ENCODE assay signal across 17 cellular contexts in the genomic region with DNA sequence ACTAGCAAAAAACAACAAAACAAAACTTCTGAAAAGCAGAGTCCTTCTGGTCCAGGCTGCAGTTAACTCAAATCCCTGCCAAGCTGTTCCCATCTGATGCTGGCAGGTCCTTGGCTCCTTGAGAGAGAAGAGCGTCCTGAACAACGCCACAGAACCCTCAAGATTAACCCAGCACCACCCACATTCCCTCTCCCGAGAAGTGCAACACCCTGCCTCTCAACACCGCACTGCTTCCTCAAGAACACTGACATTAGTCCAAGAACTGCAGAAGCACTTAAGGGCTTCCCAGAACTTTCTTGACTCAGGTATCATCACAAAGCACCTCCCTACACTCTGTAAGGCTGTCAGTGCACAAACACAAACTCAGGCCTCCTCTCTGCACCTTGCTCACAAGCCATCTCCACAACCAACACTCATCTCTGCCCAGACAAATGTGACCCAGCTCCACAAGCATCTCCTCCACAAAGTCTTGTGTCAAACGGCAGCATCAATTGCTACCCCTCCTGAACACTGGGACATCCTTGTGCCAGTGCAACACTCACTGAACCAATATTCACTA. TPM values are rescaled to one million over a fixed set of nuclear protein-coding genes. Genes with fewer than 3 reads are reported as not detected.
DNase-seq lines count a peak whose midpoint lies in the region; ATAC-seq, FAIRE-seq and TF ChIP-seq lines count a peak whose summit lies in the region.
"Had no signal": no experiment of that assay in that cellular context is flagged by ENCODE, and none has a peak within 500 bp of the region (broad histone marks: within the 10 kb centered on the region; RNA-seq: fewer than 3 reads in every experiment).

No MANE protein-coding gene starts in this region.

- no peak overlapping the region for H3T11ph ChIP-seq in H9 (ENCODE audit: low read length)

- WGBS in H9 (ENCODE audit: extremely low coverage, insufficient read length, low lambda C conversion rate) = no CpG with 5 or more reads among the region's 5 CpGs
- 59% methylated on average over 5 of the region's 5 CpGs for whole genome bisulfite sequencing in smooth muscle cell (ENCODE audit: low lambda C conversion rate)

- FAIRE-seq in keratinocyte (lab: Jason Lieb, UNC) = peak; percentile 69
- FAIRE-seq: frontal cortex had no signal

- H3K4me2 ChIP-seq in H9 (ENCODE audit: insufficient read depth, insufficient read length, low read length) (no peak overlapping the region), keratinocyte (ENCODE audit: control insufficient read depth, extremely low read depth, insufficient read depth, low read depth, low read length) (peak overlapping the region; percentile 41), smooth muscle cell (peak overlapping the region; percentile 18), neural progenitor cell (no peak overlapping the region)

- H3K9ac ChIP-seq in H9 (ENCODE audit: extremely low read depth, insufficient read length, low read length) = no peak overlapping the region
- H3K9ac ChIP-seq in keratinocyte (ENCODE audit: control insufficient read depth, extremely low read depth, insufficient read depth, low read length) = peak overlapping the region; percentile 20
- no peak overlapping the region for H3K9ac ChIP-seq in smooth muscle cell (ENCODE audit: low read depth)
- no peak overlapping the region for H3K9ac ChIP-seq in neural progenitor cell

- H3K79me2 ChIP-seq in H9 (ENCODE audit: insufficient read depth, low read length) (peaks cover 59% of the 10 kb centered on the region), keratinocyte (ENCODE audit: control insufficient read depth, insufficient read depth, low read length) (peaks cover 76% of the 10 kb centered on the region), smooth muscle cell (ENCODE audit: low read depth) (peaks cover 75% of the 10 kb centered on the region), neural progenitor cell (ENCODE audit: low read depth) (peaks cover 100% of the 10 kb centered on the region)

- no peak overlapping the region for H3K27ac ChIP-seq in H9 (ENCODE audit: insufficient read length, low read depth, low read length)
- H3K27ac ChIP-seq in keratinocyte (ENCODE audit: control insufficient read depth, insufficient read depth, low read length) = peak overlapping the region; percentile 23
- H3K27ac ChIP-seq in smooth muscle cell (ENCODE audit: low read depth) = peak overlapping the region; percentile 3
- no peak overlapping the region for H3K27ac ChIP-seq in neural progenitor cell
- H3K27ac ChIP-seq: coronary artery had no signal

- no peak overlapping the region for H2BK120ac ChIP-seq in H9 (ENCODE audit: low read depth, low read length, poor library complexity, severe bottlenecking)

- no peak overlapping the region for H3K14ac ChIP-seq in H9 (ENCODE audit: insufficient read depth, low read length)

- H2BK20ac ChIP-seq in H9 (ENCODE audit: low read depth, low read length, poor library complexity, severe bottlenecking) = no peak overlapping the region

- H3K27me3 Mint-ChIP-seq in H9 (ENCODE audit: low read depth) = no peaks in the 10 kb centered on the region
- H3K27me3 Mint-ChIP-seq in activated T-helper 17 cell treated with anti-CD3 and anti-CD28 coated beads, Interleukin-2, amount 50 U/mL, for 72 hours = no peaks in the 10 kb centered on the region
- no peaks in the 10 kb centered on the region for H3K27me3 Mint-ChIP-seq in neural progenitor cell (ENCODE audit: insufficient read depth, low read depth)
- H3K27me3 Mint-ChIP-seq: activated T-cell treated with anti-CD3 and anti-CD28 coated beads, Interleukin-2, amount 50 U/mL, for 24 hours had no signal

- peaks cover 2% of the 10 kb centered on the region; the same call in 1 of the 2 replicates for H3K4me1 ChIP-seq in H9 (ENCODE audit: insufficient read depth, low read length)
- peaks cover 89% of the 10 kb centered on the region for H3K4me1 ChIP-seq in keratinocyte (ENCODE audit: control insufficient read depth, extremely low read depth, insufficient read depth, low read length)
- peaks cover 51% of the 10 kb centered on the region for H3K4me1 ChIP-seq in smooth muscle cell (ENCODE audit: low read depth)
- H3K4me1 ChIP-seq in neural progenitor cell = peaks cover 44% of the 10 kb centered on the region

- H3K9me1 ChIP-seq in keratinocyte (ENCODE audit: control insufficient read depth, extremely low read depth, insufficient read depth, low read length) = peaks cover 2% of the 10 kb centered on the region

- dilution Hi-C loops in keratinocyte (cut with MboI; ENCODE audit: extremely low pct_ligation_motif_present, low sequenced_read_pairs) = no loop called here

- H3K36me3 ChIP-seq in keratinocyte (ENCODE audit: control insufficient read depth in 2 of 2, extremely low read depth in 1 of 2, insufficient read depth in 2 of 2, low read length in 2 of 2) (peaks cover 1 to 6% of the 10 kb centered on the region in 2 experiments), smooth muscle cell (ENCODE audit: low read depth) (no peaks in the 10 kb centered on the region), neural progenitor cell (no peaks in the 10 kb centered on the region)

- H3K4me3 ChIP-seq in keratinocyte (ENCODE audit: control insufficient read depth in 2 of 3, extremely low read depth in 1 of 3, insufficient read depth in 2 of 3, low read depth in 1 of 3, low read length in 3 of 3) (no peak overlapping the region), smooth muscle cell (no peak overlapping the region), neural progenitor cell (no peak overlapping the region)
- H3K4me3 ChIP-seq: coronary artery had no signal

- no peaks in the 10 kb centered on the region for H3K23me2 ChIP-seq in H9 (ENCODE audit: insufficient read length, low read depth, low read length, poor library complexity, severe bottlenecking)

- H2AFZ ChIP-seq in H9 (ENCODE audit: low read length) = no peak overlapping the region
- no peak overlapping the region for H2AFZ ChIP-seq in keratinocyte (ENCODE audit: control insufficient read depth, low read length)
- no peak overlapping the region for H2AFZ ChIP-seq in smooth muscle cell (ENCODE audit: low read depth)
- H2AFZ ChIP-seq in neural progenitor cell (replicated peaks) = no peak overlapping the region

- no peak overlapping the region for H4K91ac ChIP-seq in H9 (ENCODE audit: insufficient read length, low read depth, low read length)

- H3K18ac ChIP-seq in H9 (ENCODE audit: insufficient read length, low read depth, low read length) = no peak overlapping the region

- H3K79me1 ChIP-seq in H9 (ENCODE audit: insufficient read depth, low read depth, low read length, poor library complexity, severe bottlenecking) = peaks cover 19% of the 10 kb centered on the region

- H3K9me3 Mint-ChIP-seq in H9 (no peaks in the 10 kb centered on the region), neural progenitor cell (no peaks in the 10 kb centered on the region)
- no peaks in the 10 kb centered on the region for H3K9me3 Mint-ChIP-seq in activated T-helper 17 cell treated with anti-CD3 and anti-CD28 coated beads, Interleukin-2, amount 50 U/mL, for 72 hours
- H3K9me3 Mint-ChIP-seq: activated T-cell treated with anti-CD3 and anti-CD28 coated beads, Interleukin-2, amount 50 U/mL, for 24 hours had no signal

- H3K56ac ChIP-seq in H9 (ENCODE audit: insufficient read length, low read depth, low read length) = no peak overlapping the region

- no peak for DNase-seq in H9
- no peak for DNase-seq in keratinocyte (ENCODE audit: low read depth, low spot score)
- DNase-seq in smooth muscle cell (lab: John Stamatoyannopoulos, UW; ENCODE audit: unreplicated experiment) = no peak
- DNase-seq in neural progenitor cell (ENCODE audit: low spot score) = no peak
- DNase-seq in DMS153 (lab: John Stamatoyannopoulos, UW) = no peak
- no peak for DNase-seq in H4 (ENCODE audit: low spot score)
- DNase-seq: activated T-cell treated with anti-CD3 and anti-CD28 coated beads, Interleukin-2, amount 50 U/mL, for 24 hours; amygdala; Caco-2; NCI-H2171 treated with DMSO at 0.1 percent for 48 hours; right cardiac atrium; SW 1271 had no signal

- peaks cover 18% of the 10 kb centered on the region for H3F3A ChIP-seq in smooth muscle cell (ENCODE audit: low read depth)
- H3F3A ChIP-seq in neural progenitor cell (ENCODE audit: low read depth) = peaks cover 10% of the 10 kb centered on the region

- H3K27me3 ChIP-seq in H9 (ENCODE audit: insufficient read depth, low read length) = no peaks in the 10 kb centered on the region
- no peaks in the 10 kb centered on the region for H3K27me3 ChIP-seq in keratinocyte (ENCODE audit: control insufficient read depth, extremely low read depth, insufficient read depth, low read length)
- H3K27me3 ChIP-seq in smooth muscle cell (ENCODE audit: low read depth) = no peaks in the 10 kb centered on the region
- H3K27me3 ChIP-seq in neural progenitor cell = no peaks in the 10 kb centered on the region

- H3K4ac ChIP-seq in H9 (ENCODE audit: low read depth, low read length) = no peak overlapping the region

- H4K5ac ChIP-seq in H9 (ENCODE audit: insufficient read length, low read depth, low read length) = no peak overlapping the region

- H4K20me1 ChIP-seq in H9 (ENCODE audit: control insufficient read depth, insufficient read depth, insufficient read length) = no peaks in the 10 kb centered on the region
- H4K20me1 ChIP-seq in keratinocyte (ENCODE audit: control insufficient read depth, extremely low read depth, insufficient read depth, low read length) = peaks cover 20% of the 10 kb centered on the region
- peaks cover 83% of the 10 kb centered on the region for H4K20me1 ChIP-seq in smooth muscle cell (ENCODE audit: low read depth)
- peaks cover 99% of the 10 kb centered on the region for H4K20me1 ChIP-seq in neural progenitor cell (ENCODE audit: low read depth)

- TF ChIP-seq CTCF in H9 (conservative IDR thresholded peaks at IDR 0.05) = no peak
- TF ChIP-seq CTCF in keratinocyte (optimal IDR thresholded peaks at IDR 0.05 in 1 of 3, IDR thresholded peaks at IDR 0.05 in 1 of 3, conservative IDR thresholded peaks at IDR 0.05 in 1 of 3; ENCODE audit: extremely low read depth in 1 of 3, insufficient read depth in 2 of 3, low read length in 3 of 3) = no peak
- no peak for TF ChIP-seq CTCF in smooth muscle cell (IDR thresholded peaks at IDR 0.05; ENCODE audit: borderline replicate concordance, insufficient read depth, poor library complexity, severe bottlenecking)
- no peak for TF ChIP-seq CTCF in neural progenitor cell (IDR thresholded peaks at IDR 0.05)

- peaks cover 51 to 59% of the 10 kb centered on the region in 2 experiments for H3K4me1 Mint-ChIP-seq in H9
- peaks cover 65% of the 10 kb centered on the region for H3K4me1 Mint-ChIP-seq in activated T-helper 17 cell treated with anti-CD3 and anti-CD28 coated beads, Interleukin-2, amount 50 U/mL, for 72 hours
- H3K4me1 Mint-ChIP-seq in neural progenitor cell = peaks cover 37% of the 10 kb centered on the region

- H3K36me3 Mint-ChIP-seq in H9 (ENCODE audit: insufficient read depth in 1 of 3, low read depth in 3 of 3) (peaks cover 0 to 21% (median 20%) of the 10 kb centered on the region in 3 experiments; a peak in 5 of 7 replicates), neural progenitor cell (peaks cover 14% of the 10 kb centered on the region)
- peaks cover 48% of the 10 kb centered on the region for H3K36me3 Mint-ChIP-seq in activated T-helper 17 cell treated with anti-CD3 and anti-CD28 coated beads, Interleukin-2, amount 50 U/mL, for 72 hours (ENCODE audit: low read depth)

- H3K27ac Mint-ChIP-seq in H9 = peak overlapping the region in 2 of 3 experiments; percentile 2 to 27; a peak in 5 of 7 replicates
- H3K27ac Mint-ChIP-seq in activated T-helper 17 cell treated with anti-CD3 and anti-CD28 coated beads, Interleukin-2, amount 50 U/mL, for 72 hours = peak overlapping the region; percentile 3
- no peak overlapping the region for H3K27ac Mint-ChIP-seq in neural progenitor cell
- H3K27ac Mint-ChIP-seq: activated T-cell treated with anti-CD3 and anti-CD28 coated beads, Interleukin-2, amount 50 U/mL, for 24 hours had no signal

- ATAC-seq in activated T-helper 17 cell treated with anti-CD3 and anti-CD28 coated beads, Interleukin-2, amount 50 U/mL, for 72 hours (replicated peaks) = no peak
- ATAC-seq: activated CD4-positive, CD25-positive, alpha-beta regulatory T cell treated with anti-CD3 and anti-CD28 coated beads, Interleukin-2, amount 50 U/mL, for 24 hours had no signal

- H2BK12ac ChIP-seq in H9 (ENCODE audit: insufficient read length, low read depth, low read length) = no peak overlapping the region

- no peak overlapping the region for H3K23ac ChIP-seq in H9 (ENCODE audit: insufficient read length, low read depth, low read length)

- H2BK15ac ChIP-seq in H9 (ENCODE audit: low read depth, low read length) = no peak overlapping the region

- no peaks in the 10 kb centered on the region for H3K9me3 ChIP-seq in H9 (ENCODE audit: control insufficient read depth, low read depth, low read length)
- H3K9me3 ChIP-seq in keratinocyte (ENCODE audit: control insufficient read depth, low read depth, low read length) = no peaks in the 10 kb centered on the region
- H3K9me3 ChIP-seq in smooth muscle cell (replicated peaks; ENCODE audit: low read depth) = no peaks in the 10 kb centered on the region
- H3K9me3 ChIP-seq in neural progenitor cell (ENCODE audit: low read depth) = no peaks in the 10 kb centered on the region
- H3K9me3 ChIP-seq: Caco-2 had no signal

- no peak overlapping the region for H2BK5ac ChIP-seq in H9 (ENCODE audit: insufficient read length, low read length)

- H4K8ac ChIP-seq in H9 (replicated peaks; ENCODE audit: insufficient read length, low read depth, low read length) = no peak overlapping the region

- H3K4me3 Mint-ChIP-seq in H9 = no peak overlapping the region
- peak overlapping the region; percentile 2 for H3K4me3 Mint-ChIP-seq in activated T-helper 17 cell treated with anti-CD3 and anti-CD28 coated beads, Interleukin-2, amount 50 U/mL, for 72 hours
- H3K4me3 Mint-ChIP-seq in neural progenitor cell = no peak overlapping the region
- H3K4me3 Mint-ChIP-seq: activated T-cell treated with anti-CD3 and anti-CD28 coated beads, Interleukin-2, amount 50 U/mL, for 24 hours had no signal

- no peak overlapping the region for H2AK5ac ChIP-seq in H9 (ENCODE audit: insufficient read length, low read length)

RNA-seq across cellular contexts. Expression of a gene that starts 7.5 kb away (rescaled TPM):
- total RNA-seq in H9 (2021) (80.1 and 80.3 TPM in 2 replicates), smooth muscle cell (29.2 and 53.4 TPM in 2 replicates), neural progenitor cell (ENCODE audit: low replicate concordance) (40.4 and 53.5 TPM in 2 replicates)
- total RNA-seq in activated T-helper 17 cell treated with anti-CD3 and anti-CD28 coated beads, Interleukin-2, amount 50 U/mL, for 72 hours = 10 to 100 TPM; 29.3 to 54.0 TPM
- polyA plus RNA-seq in keratinocyte (103 to 136 TPM (median 133 TPM) in 3 replicates), smooth muscle cell (97.9 and 99.5 TPM in 2 replicates)
- 45.9 TPM for polyA plus RNA-seq in keratinocyte (2011; ENCODE audit: low read depth)
- polyA plus RNA-seq in keratinocyte (2011; cell fraction: cytosol; rRNA removed) = 88.9 and 109 TPM in 2 replicates
- polyA plus RNA-seq in keratinocyte (2011; cell fraction: nucleus; rRNA removed) = 49.1 and 53.5 TPM in 2 replicates
- 77.7 and 139 TPM in 2 replicates for polyA plus RNA-seq in keratinocyte (2012; ENCODE audit: low replicate concordance)
- polyA minus RNA-seq in keratinocyte = 33.2 to 34.7 TPM (median 34.0 TPM) in 3 replicates
- 33.4 TPM for polyA minus RNA-seq in keratinocyte (2011; cell fraction: cytosol; rRNA and poly(A)+ RNA removed)
- 12.3 and 12.7 TPM in 2 replicates for polyA minus RNA-seq in keratinocyte (2011; cell fraction: nucleus; rRNA and poly(A)+ RNA removed)
- 136 and 145 TPM in 2 replicates for total RNA-seq in H4 (2014; rRNA removed; shearing (Covaris generic))

RNA-seq across cellular contexts. Expression of a gene that starts 7.6 kb away (rescaled TPM):
- total RNA-seq in H9 (2021) (56.3 and 56.8 TPM in 2 replicates), smooth muscle cell (16.0 and 21.2 TPM in 2 replicates), neural progenitor cell (ENCODE audit: low replicate concordance) (25.4 and 30.8 TPM in 2 replicates)
- total RNA-seq in activated T-helper 17 cell treated with anti-CD3 and anti-CD28 coated beads, Interleukin-2, amount 50 U/mL, for 72 hours = 10 to 100 TPM; 12.1 to 21.4 TPM
- polyA plus RNA-seq in keratinocyte (64.8 to 110 TPM (median 80.8 TPM) in 3 replicates), smooth muscle cell (10.8 and 15.8 TPM in 2 replicates)
- polyA plus RNA-seq in keratinocyte (2011; ENCODE audit: low read depth) = 28.5 TPM
- 66.2 and 76.7 TPM in 2 replicates for polyA plus RNA-seq in keratinocyte (2011; cell fraction: cytosol; rRNA removed)
- 203 and 247 TPM in 2 replicates for polyA plus RNA-seq in keratinocyte (2011; cell fraction: nucleus; rRNA removed)
- polyA plus RNA-seq in keratinocyte (2012; ENCODE audit: low replicate concordance) = 54.7 and 68.7 TPM in 2 replicates
- 151 to 266 TPM (median 170 TPM) in 3 replicates for polyA minus RNA-seq in keratinocyte
- polyA minus RNA-seq in keratinocyte (2011; cell fraction: cytosol; rRNA and poly(A)+ RNA removed) = 121 TPM
- polyA minus RNA-seq in keratinocyte (2011; cell fraction: nucleus; rRNA and poly(A)+ RNA removed) = 107 and 122 TPM in 2 replicates
- 15.8 and 28.6 TPM in 2 replicates for total RNA-seq in H4 (2014; rRNA removed; shearing (Covaris generic))

RNA-seq across cellular contexts. Expression of a gene that starts 38.8 kb away (rescaled TPM):
- total RNA-seq in H9 (2021) = 0.28 and 0.29 TPM in 2 replicates
- total RNA-seq in activated T-helper 17 cell treated with anti-CD3 and anti-CD28 coated beads, Interleukin-2, amount 50 U/mL, for 72 hours = 1 to 10 TPM in 1 of 2 donors, not detected in 1; 1.1 TPM
- 0.04 TPM in 1 of 3 replicates, not detected in the others for polyA plus RNA-seq in keratinocyte
- not detected for polyA plus RNA-seq in keratinocyte (2011; ENCODE audit: low read depth)
- polyA plus RNA-seq in keratinocyte (2011; cell fraction: cytosol; rRNA removed) = not detected in 2 replicates
- polyA plus RNA-seq in keratinocyte (2011; cell fraction: nucleus; rRNA removed) = 0.05 TPM in 1 of 2 replicates, not detected in the other
- polyA plus RNA-seq in keratinocyte (2012; ENCODE audit: low replicate concordance) = 0.05 TPM in 1 of 2 replicates, not detected in the other
- not detected in 3 replicates for polyA minus RNA-seq in keratinocyte
- polyA minus RNA-seq in keratinocyte (2011; cell fraction: cytosol; rRNA and poly(A)+ RNA removed) = not detected
- not detected in 2 replicates for polyA minus RNA-seq in keratinocyte (2011; cell fraction: nucleus; rRNA and poly(A)+ RNA removed)
- total RNA-seq in smooth muscle cell = not detected in 2 replicates
- polyA plus RNA-seq in smooth muscle cell = 0.31 TPM in 1 of 2 replicates, not detected in the other
- total RNA-seq in neural progenitor cell (ENCODE audit: low replicate concordance) = 0.40 and 0.49 TPM in 2 replicates
- not detected in 2 replicates for total RNA-seq in H4 (2014; rRNA removed; shearing (Covaris generic))
- total RNA-seq: Caco-2, frontal cortex, kidney epithelial cell had no signal

Comparison
In these comparisons a context has a peak if more than half of its experiments do, and no peak if none do; other contexts are left out.
1. H3K27ac ChIP-seq: peak in keratinocyte (single experiment) and smooth muscle cell (single experiment); none in H9 (single experiment) and neural progenitor cell (single experiment).
2. H3K4me2 ChIP-seq: peak in keratinocyte (single experiment) and smooth muscle cell (single experiment); none in H9 (single experiment) and neural progenitor cell (single experiment).